1 cellular context compared by ENCODE assay signal in genomic region chr10:125113661-125114388, GRCh38.
TF ChIP-seq lines count a peak whose summit lies in the region.

No MANE protein-coding gene starts in this region.

TF ChIP-seq in K562, 482 proteins besides CTCF, POLR2A, EP300 and RAD21 (continued from another document):
- TF ChIP-seq MGA (IDR thresholded peaks at IDR 0.05) (peak; percentile 85), E2F6 (IDR thresholded peaks at IDR 0.05; ENCODE audit: borderline replicate concordance in 1 of 2, extremely low read depth in 1 of 2, insufficient read depth in 1 of 2, insufficient read length in 1 of 2, low read depth in 1 of 2, low read length in 1 of 2, poor library complexity in 1 of 2, severe bottlenecking in 1 of 2) (peak in 1 of 2 experiments; percentile 76), SMARCA4 (IDR thresholded peaks at IDR 0.05) (peak; percentile 57; the same call in 1 of the 2 replicates), MYC (IDR thresholded peaks at IDR 0.05; ENCODE audit: low read depth, low read length) (0 out of 2 replicates have a peak, but pooled peaks have one; percentile 55), MYC (CRISPR knock-in tag; IDR thresholded peaks at IDR 0.05; ENCODE audit: borderline replicate concordance, low read depth) (no peak), MTA3 (IDR thresholded peaks at IDR 0.05; ENCODE audit: borderline replicate concordance) (peak; percentile 35; the same call in 1 of the 2 replicates), ZNF395 (CRISPR knock-in tag; IDR thresholded peaks at IDR 0.05) (no peak), MXI1 (IDR thresholded peaks at IDR 0.05; ENCODE audit: low read depth, low read length) (0 out of 2 replicates have a peak, but pooled peaks have one; percentile 17), RBBP5 (IDR thresholded peaks at IDR 0.05; ENCODE audit: borderline replicate concordance, insufficient read depth, low read length, poor library complexity, severe bottlenecking) (peak; percentile 44), NONO (IDR thresholded peaks at IDR 0.05; ENCODE audit: low read depth in 2 of 2, low read length in 1 of 2) (no peak)
